ENCODE assay signal across 8 cellular contexts in genomic region chr10:122980209-122981065, GRCh38. TPM values are rescaled to one million over a fixed set of nuclear protein-coding genes. Genes with fewer than 3 reads are reported as not detected.
A peak's percentile ranks its signal among the peaks of the same experiment; 100 is the strongest.
DNase-seq lines count a peak whose midpoint lies in the region; TF ChIP-seq lines count a peak whose summit lies in the region.

PSTK (plus strand) TSS chr10:122980401; CDS start chr10:122980480, 79 bp downstream.

- 0 to 2% (median 1%) methylated on average over 25 to 73 of the region's 73 CpGs for WGBS in stomach, 5 donors

- DNase-seq in GM03348 (ENCODE audit: low spot score) (peak; percentile 97), HCEC 1CT (peak; percentile 88), MG63 (peak; percentile 89), SHP77 (lab: John Stamatoyannopoulos, UW) (peak; percentile 77 to 82), activated gamma-delta T cell treated with Interleukin-2 at 50 U/mL for 16 hours (peak; percentile 80), foreskin fibroblast (peak; percentile 92 to 97), neural crest cell (ENCODE audit: low read depth, low spot score) (peak; percentile 81), stomach (peak; percentile 90)

- H3K27ac Mint-ChIP-seq in neural crest cell (ENCODE audit: unreplicated experiment) = peak within 1 kb of the TSS; percentile 99

- peak within 1 kb of the TSS; percentile 94 to 100 (median 96) for H3K27ac ChIP-seq in stomach

- TF ChIP-seq POLR2A in stomach (IDR thresholded peaks at IDR 0.05) = peak in 1 of 4 donors; percentile 51

- H3K27me3 Mint-ChIP-seq in neural crest cell (ENCODE audit: low read depth) = peaks cover 10% of the 10 kb centered on the region

- no peak for TF ChIP-seq EP300 in stomach (IDR thresholded peaks at IDR 0.05)

- peak within 1 kb of the TSS; percentile 93 for H3K4me3 Mint-ChIP-seq in neural crest cell

- intact Hi-C loops in stomach (cut with DNase I; ENCODE audit: low total_unique reads) = no loop called here

- H3K27me3 ChIP-seq in MG63 = 0 out of 2 replicates have a peak, but pooled peaks cover 3% of the 10 kb centered on the region
- no peaks in the 10 kb centered on the region for H3K27me3 ChIP-seq in stomach

- H3K9me3 ChIP-seq in MG63 = no peaks in the 10 kb centered on the region
- H3K9me3 ChIP-seq in stomach = no peaks in the 10 kb centered on the region

- H3K36me3 ChIP-seq in MG63 (peaks cover 2% of the 10 kb centered on the region; the same call in 1 of the 2 replicates), stomach (peaks cover 0 to 4% (median 1%) of the 10 kb centered on the region in 4 donors)

- H3K9me3 Mint-ChIP-seq in neural crest cell = no peaks in the 10 kb centered on the region

- peaks cover 6 to 21% (median 15%) of the 10 kb centered on the region in 4 donors for H3K4me1 ChIP-seq in stomach

- H3K4me3 ChIP-seq in MG63 (peak within 1 kb of the TSS; percentile 99), foreskin fibroblast (ENCODE audit: low read depth in 1 of 2, low read length in 2 of 2) (peak within 1 kb of the TSS; percentile 70 to 82), stomach (peak within 1 kb of the TSS; percentile 66 to 88 (median 74))

- TF ChIP-seq CTCF in foreskin fibroblast (IDR thresholded peaks at IDR 0.05; ENCODE audit: low read depth, low read length) = peak; percentile 91
- TF ChIP-seq CTCF in neural crest cell (conservative IDR thresholded peaks at IDR 0.05) = peak; percentile 96
- peak in 6 of 7 experiments; percentile 18 to 99 (median 96) for TF ChIP-seq CTCF in stomach (IDR thresholded peaks at IDR 0.05)

- H3K4me1 Mint-ChIP-seq in neural crest cell = peaks cover 14% of the 10 kb centered on the region

- H3K36me3 Mint-ChIP-seq in neural crest cell (ENCODE audit: low read depth) = no peaks in the 10 kb centered on the region

RNA-seq across cellular contexts. Expression of gene PSTK, which starts in this region (rescaled TPM):
- 11.7 and 11.8 TPM in 2 replicates for total RNA-seq in MG63 (2014; rRNA removed; shearing (Covaris generic); ENCODE audit: low replicate concordance)
- 5.8 and 6.8 TPM in 2 replicates for total RNA-seq in neural crest cell
- total RNA-seq in stomach = 10 to 100 TPM in 1 of 5 donors, 1 to 10 TPM in 2, not detected in 2; 1.2 to 11.6 (median 5.0) TPM
- polyA plus RNA-seq in stomach = 1 to 10 TPM; 3.5 to 4.4 (median 3.8) TPM

Comparison
In these comparisons a context has a peak if more than half of its experiments do, and no peak if none do; other contexts are left out.
1. Peak in every context shown above with its lines: DNase-seq, H3K4me3 ChIP-seq and H3K27ac ChIP-seq.